Comparison of ENCODE assay signal across 22 cellular contexts in the genomic region with DNA sequence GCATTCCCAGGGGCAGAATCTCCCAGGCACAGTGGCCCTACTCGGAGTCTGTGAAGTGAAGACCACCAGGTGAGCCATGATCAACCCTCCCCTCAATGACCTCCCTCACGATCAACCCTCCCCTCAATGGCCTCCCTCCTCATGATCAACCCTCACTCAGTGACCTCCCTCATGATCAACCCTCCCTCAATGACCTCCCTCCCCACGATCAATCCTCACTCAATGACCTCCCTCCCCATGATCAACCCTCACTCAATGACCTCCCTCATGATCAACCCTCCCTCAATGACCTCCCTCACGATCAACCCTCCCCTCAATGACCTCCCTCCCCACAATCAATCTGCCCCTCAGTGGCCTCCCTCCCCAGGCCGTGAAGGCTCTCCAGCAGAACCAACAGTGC. TPM values are rescaled to one million over a fixed set of nuclear protein-coding genes. Genes with fewer than 3 reads are reported as not detected.
DNase-seq lines count a peak whose midpoint lies in the region; ATAC-seq, FAIRE-seq and TF ChIP-seq lines count a peak whose summit lies in the region.
"Had no signal": no experiment of that assay in that cellular context is flagged by ENCODE, and none has a peak within 500 bp of the region (broad histone marks: within the 10 kb centered on the region; RNA-seq: fewer than 3 reads in every experiment).

No MANE protein-coding gene starts in this region.

- H3K79me2 ChIP-seq in astrocyte (ENCODE audit: insufficient read depth, low read length), result no peaks in the 10 kb centered on the region

- H3K4me3 Mint-ChIP-seq in T-helper 1 cell treated with Interleukin-12 subunit alpha and Interleukin-12 subunit beta and Interleukin-4 antibody, amounts not matched to agents 30 μg/mL and 1 μg/mL, for 36 hours, result no peak overlapping the region
- H3K4me3 Mint-ChIP-seq in astrocyte (ENCODE audit: unreplicated experiment), result no peak overlapping the region
- H3K4me3 Mint-ChIP-seq in stimulated activated naive B cell treated with anti-CD40 and anti-IgM and Interleukin-4, amounts not matched to agents 10 μg/mL and 1 μg/mL and 100 μg/mL, for 72 hours, result no peak overlapping the region
- H3K4me3 Mint-ChIP-seq: activated CD4-positive, alpha-beta T cell treated with anti-CD3 and anti-CD28 coated beads, Interleukin-2, amount 10 ng/mL, durations not matched to agents 24 days and 14 days; B cell had no signal

- peaks cover 39% of the 10 kb centered on the region for H3K36me3 Mint-ChIP-seq in T-helper 1 cell treated with Interleukin-12 subunit alpha and Interleukin-12 subunit beta and Interleukin-4 antibody, amounts not matched to agents 30 μg/mL and 1 μg/mL, for 36 hours (ENCODE audit: low read depth)
- peaks cover 28% of the 10 kb centered on the region for H3K36me3 Mint-ChIP-seq in astrocyte (ENCODE audit: low read depth, unreplicated experiment)
- H3K36me3 Mint-ChIP-seq in stimulated activated naive B cell treated with anti-CD40 and anti-IgM and Interleukin-4, amounts not matched to agents 10 μg/mL and 1 μg/mL and 100 μg/mL, for 72 hours, result peaks cover 48 to 69% of the 10 kb centered on the region in 2 donors

- H3K4me3 ChIP-seq in astrocyte (ENCODE audit: insufficient read depth, low read depth, low read length), result no peak overlapping the region
- H3K4me3 ChIP-seq: coronary artery, skin epidermis had no signal

- peaks cover 3% of the 10 kb centered on the region for H3K36me3 ChIP-seq in astrocyte (ENCODE audit: insufficient read depth, low read length)

- peaks cover 29% of the 10 kb centered on the region for H4K20me1 ChIP-seq in astrocyte (ENCODE audit: insufficient read depth, low read length)

- peaks cover 3% of the 10 kb centered on the region for H3K4me1 Mint-ChIP-seq in T-helper 1 cell treated with Interleukin-12 subunit alpha and Interleukin-12 subunit beta and Interleukin-4 antibody, amounts not matched to agents 30 μg/mL and 1 μg/mL, for 36 hours (ENCODE audit: low read depth)
- H3K4me1 Mint-ChIP-seq in astrocyte (ENCODE audit: low read depth, unreplicated experiment), result no peaks in the 10 kb centered on the region
- H3K4me1 Mint-ChIP-seq in stimulated activated naive B cell treated with anti-CD40 and anti-IgM and Interleukin-4, amounts not matched to agents 10 μg/mL and 1 μg/mL and 100 μg/mL, for 72 hours, result peaks cover 8 to 11% of the 10 kb centered on the region in 2 donors
- H3K4me1 Mint-ChIP-seq: B cell had no signal

- peak; percentile 89 for FAIRE-seq in astrocyte (lab: Jason Lieb, UNC)
- FAIRE-seq: G401.6, RCC 7860 had no signal

- TF ChIP-seq CTCF in astrocyte (IDR thresholded peaks at IDR 0.05; ENCODE audit: insufficient read depth, low read depth, low read length), result no peak

- H3K27me3 Mint-ChIP-seq in T-helper 1 cell treated with Interleukin-12 subunit alpha and Interleukin-12 subunit beta and Interleukin-4 antibody, amounts not matched to agents 30 μg/mL and 1 μg/mL, for 36 hours (ENCODE audit: low read depth), result no peaks in the 10 kb centered on the region
- H3K27me3 Mint-ChIP-seq in astrocyte (ENCODE audit: low read depth, unreplicated experiment), result no peaks in the 10 kb centered on the region
- no peaks in the 10 kb centered on the region for H3K27me3 Mint-ChIP-seq in stimulated activated naive B cell treated with anti-CD40 and anti-IgM and Interleukin-4, amounts not matched to agents 10 μg/mL and 1 μg/mL and 100 μg/mL, for 72 hours
- H3K27me3 Mint-ChIP-seq: activated CD4-positive, alpha-beta T cell treated with anti-CD3 and anti-CD28 coated beads, Interleukin-2, amount 10 ng/mL, durations not matched to agents 24 days and 14 days; B cell had no signal

- H3K4me1 ChIP-seq in astrocyte (ENCODE audit: insufficient read depth, low read length), result no peaks in the 10 kb centered on the region

- peaks cover 5% of the 10 kb centered on the region for H3K9me3 Mint-ChIP-seq in T-helper 1 cell treated with Interleukin-12 subunit alpha and Interleukin-12 subunit beta and Interleukin-4 antibody, amounts not matched to agents 30 μg/mL and 1 μg/mL, for 36 hours
- no peaks in the 10 kb centered on the region for H3K9me3 Mint-ChIP-seq in astrocyte (ENCODE audit: unreplicated experiment)
- peaks cover 6 to 10% of the 10 kb centered on the region in 2 donors for H3K9me3 Mint-ChIP-seq in stimulated activated naive B cell treated with anti-CD40 and anti-IgM and Interleukin-4, amounts not matched to agents 10 μg/mL and 1 μg/mL and 100 μg/mL, for 72 hours

- no peak overlapping the region for H3K9ac ChIP-seq in astrocyte (ENCODE audit: low read length)

- H3K4me2 ChIP-seq in astrocyte (ENCODE audit: low read length), result no peak overlapping the region

- no peaks in the 10 kb centered on the region for H3K9me3 ChIP-seq in astrocyte (ENCODE audit: insufficient read depth, low read depth, low read length)

- no peak overlapping the region for H3K27ac ChIP-seq in astrocyte (ENCODE audit: low read depth, low read length)
- H3K27ac ChIP-seq: 22Rv1, coronary artery, skin epidermis had no signal

- DNase-seq in T-helper 1 cell, result no peak
- no peak for DNase-seq in astrocyte (ENCODE audit: low read depth)
- no peak for DNase-seq in left lobe of liver (ENCODE audit: low spot score)
- no peak for DNase-seq in stimulated activated naive B cell treated with anti-CD40 and anti-IgM and Interleukin-4, amounts not matched to agents 10 μg/mL and 1 μg/mL and 100 μg/mL, for 72 hours
- no peak for DNase-seq in DMS114 treated with DMSO at 0.1 percent for 48 hours (lab: John Stamatoyannopoulos, UW; ENCODE audit: unreplicated experiment)
- no peak for DNase-seq in NCI-H226
- DNase-seq: activated CD4-positive, alpha-beta T cell treated with anti-CD3 and anti-CD28 coated beads, Interleukin-2, amount 10 ng/mL, durations not matched to agents 24 days and 14 days; activated naive CD4-positive, alpha-beta T cell; foreskin fibroblast; NCI-H146; NCI-H2171 treated with DMSO at 0.1 percent for 48 hours; NCI-H82; stimulated activated CD4-positive, alpha-beta T cell treated with anti-CD3 and anti-CD28 coated beads, Interleukin-4, amount 100 ng/mL, for 1 hour; SW 1271 had no signal

- peak overlapping the region; percentile 1 for H3K27ac Mint-ChIP-seq in T-helper 1 cell treated with Interleukin-12 subunit alpha and Interleukin-12 subunit beta and Interleukin-4 antibody, amounts not matched to agents 30 μg/mL and 1 μg/mL, for 36 hours
- no peak overlapping the region for H3K27ac Mint-ChIP-seq in astrocyte (ENCODE audit: unreplicated experiment)
- H3K27ac Mint-ChIP-seq in stimulated activated naive B cell treated with anti-CD40 and anti-IgM and Interleukin-4, amounts not matched to agents 10 μg/mL and 1 μg/mL and 100 μg/mL, for 72 hours, result peak overlapping the region; percentile 49
- H3K27ac Mint-ChIP-seq: activated CD4-positive, alpha-beta T cell treated with anti-CD3 and anti-CD28 coated beads, Interleukin-2, amount 10 ng/mL, durations not matched to agents 24 days and 14 days; B cell had no signal

- ATAC-seq in left lobe of liver, result peak; percentile 39
- ATAC-seq in stimulated activated naive B cell treated with anti-CD40 and anti-IgM and Interleukin-4, amounts not matched to agents 10 μg/mL and 1 μg/mL and 100 μg/mL, for 72 hours (replicated peaks), result no peak
- ATAC-seq in GM21825 (IDR thresholded peaks at IDR 0.05; ENCODE audit: unreplicated experiment), result no peak

- H2AFZ ChIP-seq in astrocyte (ENCODE audit: low read depth, low read length), result no peak overlapping the region

- H3K27me3 ChIP-seq in astrocyte (ENCODE audit: insufficient read depth, low read length), result no peaks in the 10 kb centered on the region

RNA-seq across cellular contexts. Expression of a gene that starts 32.1 kb away (rescaled TPM):
- total RNA-seq in astrocyte (39.3 and 43.2 TPM in 2 replicates), left lobe of liver (22.6 TPM)

RNA-seq across cellular contexts. Expression of a gene that starts 38.1 kb away (rescaled TPM):
- total RNA-seq in astrocyte (294 and 325 TPM in 2 replicates), left lobe of liver (247 TPM)

RNA-seq across cellular contexts. Expression of a gene that starts 46.8 kb away (rescaled TPM):
- 180 and 207 TPM in 2 replicates for total RNA-seq in astrocyte
- total RNA-seq in left lobe of liver, result 143 TPM
